ENCODE assay signal across 13 cellular contexts in the genomic region with DNA sequence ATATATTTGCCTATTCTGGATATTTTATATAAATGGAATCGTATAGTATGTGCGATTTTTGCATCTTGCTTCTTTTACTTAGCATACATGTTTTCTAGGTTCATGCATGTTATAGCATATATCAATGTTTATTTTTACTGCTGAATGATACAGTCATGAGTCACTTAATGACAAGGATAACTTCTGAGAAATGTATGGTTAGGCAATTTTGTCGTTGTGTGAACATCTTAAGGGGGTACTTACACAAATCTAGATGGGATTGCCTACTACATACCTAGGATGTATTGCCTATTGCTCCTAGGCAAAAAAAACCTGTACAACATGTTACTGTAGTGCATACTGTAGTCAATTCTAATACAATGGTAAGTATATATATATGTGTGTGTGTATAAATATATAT. TPM values are rescaled to one million over a fixed set of nuclear protein-coding genes. Genes with fewer than 3 reads are reported as not detected.
DNase-seq lines count a peak whose midpoint lies in the region; ATAC-seq and TF ChIP-seq lines count a peak whose summit lies in the region.
"Had no signal": no experiment of that assay in that cellular context is flagged by ENCODE, and none has a peak within 500 bp of the region (broad histone marks: within the 10 kb centered on the region; RNA-seq: fewer than 3 reads in every experiment).

No MANE protein-coding gene starts in this region.

- TF ChIP-seq CTCF in fibroblast of the aortic adventitia (IDR thresholded peaks at IDR 0.05; ENCODE audit: insufficient read depth, low read length) (no peak), gastrocnemius medialis (IDR thresholded peaks at IDR 0.05 in 4 of 5, conservative IDR thresholded peaks at IDR 0.05 in 1 of 5) (no peak), esophagus squamous epithelium (IDR thresholded peaks at IDR 0.05) (no peak)

- H3K27me3 Mint-ChIP-seq in activated naive CD4-positive, alpha-beta T cell treated with anti-CD3 and anti-CD28 coated beads, Interleukin-2, amount 10 ng/mL, durations not matched to agents 7 days and 5 days, result no peaks in the 10 kb centered on the region
- no peaks in the 10 kb centered on the region for H3K27me3 Mint-ChIP-seq in activated naive CD8-positive, alpha-beta T cell

- CTCF ChIA-PET in activated naive CD4-positive, alpha-beta T cell treated with anti-CD3 and anti-CD28 coated beads, Interleukin-2, amount 10 ng/mL, durations not matched to agents 7 days and 5 days (lab: Charles Lee), result no interaction called here

- peaks cover 81% of the 10 kb centered on the region for H3K4me1 Mint-ChIP-seq in activated naive CD4-positive, alpha-beta T cell treated with anti-CD3 and anti-CD28 coated beads, Interleukin-2, amount 10 ng/mL, durations not matched to agents 7 days and 5 days
- H3K4me1 Mint-ChIP-seq in activated naive CD8-positive, alpha-beta T cell (ENCODE audit: low read depth), result peaks cover 88% of the 10 kb centered on the region

- H3K9me3 Mint-ChIP-seq in activated naive CD4-positive, alpha-beta T cell treated with anti-CD3 and anti-CD28 coated beads, Interleukin-2, amount 50 U/mL, for 72 hours, result no peaks in the 10 kb centered on the region
- no peaks in the 10 kb centered on the region for H3K9me3 Mint-ChIP-seq in activated naive CD4-positive, alpha-beta T cell treated with anti-CD3 and anti-CD28 coated beads, Interleukin-2, amount 10 ng/mL, durations not matched to agents 7 days and 5 days
- no peaks in the 10 kb centered on the region for H3K9me3 Mint-ChIP-seq in activated naive CD8-positive, alpha-beta T cell (ENCODE audit: low read depth)
- H3K9me3 Mint-ChIP-seq: activated T-helper 1 cell treated with anti-CD3 and anti-CD28 coated beads, Interleukin-12 subunit alpha, Interleukin-12 subunit beta, Interleukin-2, Interleukin-4 antibody, amounts not matched to agents 30 ng/mL and 10 ng/mL and 1 ng/mL, durations not matched to agents 14 hours and 24 hours and 36 hours; neural crest cell had no signal

- no peak overlapping the region for H3K4me3 Mint-ChIP-seq in activated naive CD4-positive, alpha-beta T cell treated with anti-CD3 and anti-CD28 coated beads, Interleukin-2, amount 10 ng/mL, durations not matched to agents 7 days and 5 days
- H3K4me3 Mint-ChIP-seq in activated naive CD8-positive, alpha-beta T cell, result peak overlapping the region; percentile 63
- H3K4me3 Mint-ChIP-seq: activated T-helper 1 cell treated with anti-CD3 and anti-CD28 coated beads, Interleukin-12 subunit alpha, Interleukin-12 subunit beta, Interleukin-2, Interleukin-4 antibody, amounts not matched to agents 30 ng/mL and 10 ng/mL and 1 ng/mL, durations not matched to agents 14 hours and 24 hours and 36 hours; neural crest cell had no signal

- DNase-seq in activated naive CD4-positive, alpha-beta T cell treated with anti-CD3 and anti-CD28 coated beads, Interleukin-2, amount 50 U/mL, for 72 hours (ENCODE audit: low spot score in 2 of 2), result no peak
- no peak for DNase-seq in activated naive CD4-positive, alpha-beta T cell treated with anti-CD3 and anti-CD28 coated beads, Interleukin-2, amount 10 ng/mL, durations not matched to agents 7 days and 5 days
- DNase-seq in fibroblast of the aortic adventitia (ENCODE audit: low read depth), result peak; percentile 58
- no peak for DNase-seq in DMS53 (lab: John Stamatoyannopoulos, UW)
- DNase-seq in gastrocnemius medialis, result no peak
- no peak for DNase-seq in esophagus squamous epithelium (lab: John Stamatoyannopoulos, UW)
- DNase-seq: NCI-H510A treated with DMSO at 0.1 percent for 48 hours had no signal

- intact Hi-C loops in gastrocnemius medialis (cut with DNase I; ENCODE audit: low total_unique reads) (no loop called here), esophagus squamous epithelium (cut with DNase I) (no loop called here)

- in situ Hi-C loops in gastrocnemius medialis (cut with MboI; ENCODE audit: low sequenced_read_pairs in 4 of 4), result loop anchor here in 2 of 4 donors (25.0 kb wide), 2 partner anchors 318 to 518 kb away; no protein-coding TSS in a partner anchor

- ATAC-seq in activated naive CD4-positive, alpha-beta T cell treated with anti-CD3 and anti-CD28 coated beads, Interleukin-2, amount 50 U/mL, for 72 hours, result peak; percentile 30 to 66
- no peak for ATAC-seq in gastrocnemius medialis
- ATAC-seq in GM19351 (IDR thresholded peaks at IDR 0.05; ENCODE audit: unreplicated experiment), result no peak
- ATAC-seq: Right ventricle myocardium inferior had no signal

- no peaks in the 10 kb centered on the region for H3K9me3 ChIP-seq in gastrocnemius medialis
- H3K9me3 ChIP-seq in esophagus squamous epithelium, result no peaks in the 10 kb centered on the region

- 39 to 48% methylated on average over 3 of the region's 3 CpGs for WGBS in esophagus squamous epithelium, 2 donors

- peak overlapping the region in 1 of 2 donors; percentile 91 for H3K27ac Mint-ChIP-seq in activated naive CD4-positive, alpha-beta T cell treated with anti-CD3 and anti-CD28 coated beads, Interleukin-2, amount 50 U/mL, for 72 hours
- no peak overlapping the region for H3K27ac Mint-ChIP-seq in activated naive CD4-positive, alpha-beta T cell treated with anti-CD3 and anti-CD28 coated beads, Interleukin-2, amount 10 ng/mL, durations not matched to agents 7 days and 5 days
- peak overlapping the region; percentile 64 for H3K27ac Mint-ChIP-seq in activated naive CD8-positive, alpha-beta T cell
- H3K27ac Mint-ChIP-seq: activated T-helper 1 cell treated with anti-CD3 and anti-CD28 coated beads, Interleukin-12 subunit alpha, Interleukin-12 subunit beta, Interleukin-2, Interleukin-4 antibody, amounts not matched to agents 30 ng/mL and 10 ng/mL and 1 ng/mL, durations not matched to agents 14 hours and 24 hours and 36 hours had no signal

- H3K4me3 ChIP-seq in fibroblast of the aortic adventitia (ENCODE audit: low read depth, low read length) (no peak overlapping the region), gastrocnemius medialis (peak overlapping the region in 1 of 4 donors; percentile 1), esophagus squamous epithelium (no peak overlapping the region)

- H3K36me3 Mint-ChIP-seq in activated naive CD4-positive, alpha-beta T cell treated with anti-CD3 and anti-CD28 coated beads, Interleukin-2, amount 50 U/mL, for 72 hours, result peaks cover 11 to 12% of the 10 kb centered on the region in 2 donors
- peaks cover 55% of the 10 kb centered on the region for H3K36me3 Mint-ChIP-seq in activated naive CD4-positive, alpha-beta T cell treated with anti-CD3 and anti-CD28 coated beads, Interleukin-2, amount 10 ng/mL, durations not matched to agents 7 days and 5 days
- peaks cover 10% of the 10 kb centered on the region for H3K36me3 Mint-ChIP-seq in activated naive CD8-positive, alpha-beta T cell

- no peak for TF ChIP-seq POLR2A in gastrocnemius medialis (IDR thresholded peaks at IDR 0.05)
- no peak for TF ChIP-seq POLR2A in esophagus squamous epithelium (IDR thresholded peaks at IDR 0.05)

- H3K27me3 ChIP-seq in gastrocnemius medialis, result no peaks in the 10 kb centered on the region
- no peaks in the 10 kb centered on the region for H3K27me3 ChIP-seq in esophagus squamous epithelium

- H3K4me1 ChIP-seq in gastrocnemius medialis (peaks cover 85 to 91% of the 10 kb centered on the region in 2 donors), esophagus squamous epithelium (peaks cover 0 to 82% (median 15%) of the 10 kb centered on the region in 3 donors)

- no peak overlapping the region for H3K27ac ChIP-seq in gastrocnemius medialis
- H3K27ac ChIP-seq in esophagus squamous epithelium, result no peak overlapping the region
- H3K27ac ChIP-seq: VCaP had no signal

- no peaks in the 10 kb centered on the region for H3K36me3 ChIP-seq in gastrocnemius medialis
- H3K36me3 ChIP-seq in esophagus squamous epithelium, result no peaks in the 10 kb centered on the region

RNA-seq across cellular contexts. Expression of a gene that starts 8.8 kb away (rescaled TPM):
- total RNA-seq in activated naive CD4-positive, alpha-beta T cell treated with anti-CD3 and anti-CD28 coated beads, Interleukin-2, amount 50 U/mL, for 72 hours, result 100 to 1,000 TPM; 114 to 122 TPM
- total RNA-seq in fibroblast of the aortic adventitia (ENCODE audit: low replicate concordance) (65.7 and 67.3 TPM in 2 replicates), gastrocnemius medialis (10 to 100 TPM; 49.0 to 93.6 (median 50.6) TPM), esophagus squamous epithelium (10 to 100 TPM; 26.4 to 72.0 (median 63.8) TPM)

Comparison
In these comparisons a context has a peak if more than half of its experiments do, and no peak if none do; other contexts are left out.
1. ATAC-seq: peak in activated naive CD4-positive, alpha-beta T cell treated with anti-CD3 and anti-CD28 coated beads, Interleukin-2, amount 50 U/mL, for 72 hours (2 of 2); none in gastrocnemius medialis (0 of 2) and GM19351 (single experiment).